Comparison of ENCODE assay signal across 17 cellular contexts in the genomic region with DNA sequence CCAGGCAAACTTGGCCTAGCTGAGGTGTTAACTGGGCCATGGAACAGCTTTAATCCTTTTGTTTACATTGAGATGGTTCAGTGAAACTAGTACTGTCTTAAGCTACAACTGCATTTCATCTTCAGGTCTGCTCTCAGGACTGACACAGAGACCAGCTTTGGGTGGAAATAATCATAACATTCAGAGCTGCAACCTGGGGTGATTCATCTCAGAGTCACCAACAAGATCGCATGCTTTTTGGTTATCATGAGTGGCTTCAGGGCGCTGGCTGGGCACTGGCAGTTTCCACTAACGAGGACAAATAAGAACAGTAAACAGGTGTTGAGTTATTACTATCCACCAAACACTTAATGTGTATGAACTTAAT.
"Had no signal": no experiment of that assay in that cellular context is flagged by ENCODE, and none has a peak within 500 bp of the region (broad histone marks: within the 10 kb centered on the region; RNA-seq: fewer than 3 reads in every experiment).

No MANE protein-coding gene starts in this region.

- H3K9me3 ChIP-seq: gastrocnemius medialis, sigmoid colon had no signal

- H3K27ac ChIP-seq: cardiac muscle cell, gastrocnemius medialis, sigmoid colon, VCaP had no signal

- H3K4me3 Mint-ChIP-seq: activated CD4-positive, alpha-beta memory T cell treated with anti-CD3 and anti-CD28 coated beads, Interleukin-2, amount 10 ng/mL, durations not matched to agents 7 days and 5 days; activated CD4-positive, alpha-beta T cell treated with anti-CD3 and anti-CD28 coated beads for 36 hours; activated T-cell treated with anti-CD3 and anti-CD28 coated beads, Interleukin-2, amount 50 U/mL, for 72 hours; nephron progenitor cell; type B pancreatic cell had no signal

- H3K4me3 ChIP-seq: cardiac muscle cell, gastrocnemius medialis, sigmoid colon had no signal

- H3K36me3 ChIP-seq: cardiac muscle cell, gastrocnemius medialis, sigmoid colon had no signal

- H3K4me1 ChIP-seq: gastrocnemius medialis had no signal

- H3K27ac Mint-ChIP-seq: activated CD4-positive, alpha-beta memory T cell treated with anti-CD3 and anti-CD28 coated beads, Interleukin-2, amount 10 ng/mL, durations not matched to agents 7 days and 5 days; activated CD4-positive, alpha-beta T cell treated with anti-CD3 and anti-CD28 coated beads for 36 hours; activated T-cell treated with anti-CD3 and anti-CD28 coated beads, Interleukin-2, amount 50 U/mL, for 72 hours; nephron progenitor cell had no signal

- ATAC-seq: activated CD4-positive, alpha-beta T cell treated with anti-CD3 and anti-CD28 coated beads for 36 hours; gastrocnemius medialis; left ventricle myocardium superior had no signal

- H3K36me3 Mint-ChIP-seq: type B pancreatic cell had no signal

- DNase-seq: activated CD4-positive, alpha-beta memory T cell treated with anti-CD3 and anti-CD28 coated beads, Interleukin-2, amount 10 ng/mL, durations not matched to agents 7 days and 5 days; activated CD4-positive, alpha-beta T cell treated with anti-CD3 and anti-CD28 coated beads for 36 hours; activated CD8-positive, alpha-beta memory T cell treated with anti-CD3 and anti-CD28 coated beads, Interleukin-2, amount 50 U/mL, for 4 hours; activated gamma-delta T cell treated with Interleukin-2 at 50 U/mL for 16 hours; activated T-cell treated with anti-CD3 and anti-CD28 coated beads, Interleukin-2, amount 50 U/mL, for 72 hours; aorta; gastrocnemius medialis; islet precursor cell; left ventricle myocardium superior; mesendoderm; nephron progenitor cell; sigmoid colon; stimulated activated CD4-positive, alpha-beta T cell treated with anti-CD3 and anti-CD28 coated beads, Interleukin-12 subunit alpha, Interleukin-12 subunit beta, amount 100 ng/mL, for 4 hours; stimulated activated naive CD4-positive, alpha-beta T cell treated with Interleukin-2 at 50 U/mL for 16 hours had no signal

- H3K4me1 Mint-ChIP-seq: activated CD4-positive, alpha-beta memory T cell treated with anti-CD3 and anti-CD28 coated beads, Interleukin-2, amount 10 ng/mL, durations not matched to agents 7 days and 5 days; activated CD4-positive, alpha-beta T cell treated with anti-CD3 and anti-CD28 coated beads for 36 hours had no signal

- H3K9me3 Mint-ChIP-seq: activated CD4-positive, alpha-beta memory T cell treated with anti-CD3 and anti-CD28 coated beads, Interleukin-2, amount 10 ng/mL, durations not matched to agents 7 days and 5 days; activated T-cell treated with anti-CD3 and anti-CD28 coated beads, Interleukin-2, amount 50 U/mL, for 72 hours; nephron progenitor cell had no signal
